14 cellular contexts compared by ENCODE assay signal in genomic region chr7:143811-144453, GRCh38.
DNase-seq lines count a peak whose midpoint lies in the region; ATAC-seq and TF ChIP-seq lines count a peak whose summit lies in the region.
"Had no signal": no experiment of that assay in that cellular context is flagged by ENCODE, and none has a peak within 500 bp of the region (broad histone marks: within the 10 kb centered on the region; RNA-seq: fewer than 3 reads in every experiment).

No MANE protein-coding gene starts in this region.

- H3K27me3 ChIP-seq in mucosa of stomach (ENCODE audit: control insufficient read depth, insufficient read depth, low read length): peaks cover 5% of the 10 kb centered on the region
- H3K27me3 ChIP-seq: dorsolateral prefrontal cortex had no signal

- peak; percentile 59 for ATAC-seq in GM19395 (IDR thresholded peaks at IDR 0.05; ENCODE audit: unreplicated experiment)

- H3K4me3 ChIP-seq in mucosa of stomach (ENCODE audit: low read length): no peak overlapping the region
- H3K4me3 ChIP-seq: dorsolateral prefrontal cortex had no signal

- no peaks in the 10 kb centered on the region for H3K36me3 ChIP-seq in mucosa of stomach (ENCODE audit: control insufficient read depth, insufficient read depth, low read length)

- TF ChIP-seq CTCF in GM13976 (IDR thresholded peaks at IDR 0.05; ENCODE audit: borderline replicate concordance, control extremely low read depth, extremely low read depth, insufficient read depth, missing control alignments): no peak

- in situ Hi-C loops in GM13976 (cut with MboI; ENCODE audit: low sequenced_read_pairs, unreplicated experiment): no loop called here
- in situ Hi-C loops in KBM-7 (cut with MboI; ENCODE audit: low pct_unique_long_range_greater_than_20kb, low sequenced_read_pairs): no loop called here

- peaks cover 31% of the 10 kb centered on the region for H3K4me1 ChIP-seq in mucosa of stomach (ENCODE audit: control insufficient read depth, insufficient read depth, low read length)

- H3K9me3 ChIP-seq in mucosa of stomach (ENCODE audit: control insufficient read depth, low read length): no peaks in the 10 kb centered on the region

- DNase-seq in GM13976 (ENCODE audit: low spot score): peak; percentile 75
- peak; percentile 72 for DNase-seq in MV-4-11 (lab: John Stamatoyannopoulos, UW)
- DNase-seq in KBM-7: no peak
- no peak for DNase-seq in dedifferentiated amniotic fluid mesenchymal stem cell (ENCODE audit: extremely low spot score)
- DNase-seq in activated CD4-positive, CD25-positive, alpha-beta regulatory T cell (lab: John Stamatoyannopoulos, UW): no peak
- no peak for DNase-seq in NCI-H1105 (lab: John Stamatoyannopoulos, UW)
- DNase-seq: CD4-positive, alpha-beta T cell; Kasumi-1; NCI-H2081; SHP77; stimulated activated naive CD4-positive, alpha-beta T cell treated with Interleukin-2 at 50 U/mL for 16 hours had no signal

- H3K9ac ChIP-seq in mucosa of stomach (ENCODE audit: low read length): peak overlapping the region; percentile 20

Comparison
In these comparisons a context has a peak if more than half of its experiments do, and no peak if none do; other contexts are left out.
1. DNase-seq: peak in GM13976 (single experiment) and MV-4-11 (single experiment); none in KBM-7 (single experiment), dedifferentiated amniotic fluid mesenchymal stem cell (single experiment), activated CD4-positive, CD25-positive, alpha-beta regulatory T cell (0 of 4) and NCI-H1105 (single experiment).